In genomic region chr2:230947908-230948365, GRCh38 we compare ENCODE assay signal across 12 cellular contexts. TPM values are rescaled to one million over a fixed set of nuclear protein-coding genes. Genes with fewer than 3 reads are reported as not detected.
A peak's percentile ranks its signal among the peaks of the same experiment; 100 is the strongest.
DNase-seq lines count a peak whose midpoint lies in the region; ATAC-seq and TF ChIP-seq lines count a peak whose summit lies in the region.
"Had no signal": no experiment of that assay in that cellular context is flagged by ENCODE, and none has a peak within 500 bp of the region (broad histone marks: within the 10 kb centered on the region; RNA-seq: fewer than 3 reads in every experiment).

No MANE protein-coding gene starts in this region.

- no peak for TF ChIP-seq CTCF in natural killer cell (IDR thresholded peaks at IDR 0.05)
- no peak for TF ChIP-seq CTCF in HEK293 (tag by site-specific recombination; IDR thresholded peaks at IDR 0.05)
- TF ChIP-seq CTCF in esophagus muscularis mucosa (IDR thresholded peaks at IDR 0.05), result no peak

- no peak overlapping the region for H3K27ac ChIP-seq in HEK293 (ENCODE audit: extremely low read depth, low read depth, low read length)
- H3K27ac ChIP-seq in esophagus muscularis mucosa (replicated peaks in 1 of 4), result no peak overlapping the region

- POLR2A ChIA-PET in HEK293 (lab: Yijun Ruan, JAX), result no interaction called here

- TF ChIP-seq POLR2A in esophagus muscularis mucosa (IDR thresholded peaks at IDR 0.05; ENCODE audit: low read depth), result no peak

- H3K4me3 ChIP-seq in HEK293 (ENCODE audit: low read depth, low read length), result no peak overlapping the region
- no peak overlapping the region for H3K4me3 ChIP-seq in esophagus muscularis mucosa

- no peaks in the 10 kb centered on the region for H3K9me3 Mint-ChIP-seq in natural killer cell treated with Interleukin-12 subunit alpha and Interleukin-12 subunit beta and Interleukin-15 and Interleukin-18, amount 100 ng/mL, for 72 hours
- no peaks in the 10 kb centered on the region for H3K9me3 Mint-ChIP-seq in natural killer cell
- H3K9me3 Mint-ChIP-seq: activated naive CD8-positive, alpha-beta T cell treated with anti-CD3 and anti-CD28 coated beads, Interleukin-2, amount 50 U/mL, for 24 hours had no signal

- peaks cover 13 to 61% of the 10 kb centered on the region in 2 donors for H3K4me1 Mint-ChIP-seq in natural killer cell treated with Interleukin-12 subunit alpha and Interleukin-12 subunit beta and Interleukin-15 and Interleukin-18, amount 100 ng/mL, for 72 hours (ENCODE audit: low read depth in 2 of 2)
- peaks cover 7 to 21% of the 10 kb centered on the region in 2 donors for H3K4me1 Mint-ChIP-seq in natural killer cell

- H3K27me3 Mint-ChIP-seq in natural killer cell treated with Interleukin-12 subunit alpha and Interleukin-12 subunit beta and Interleukin-15 and Interleukin-18, amount 100 ng/mL, for 72 hours, result peaks cover 22 to 33% of the 10 kb centered on the region in 2 donors
- H3K27me3 Mint-ChIP-seq in natural killer cell (ENCODE audit: low read depth in 2 of 2), result peaks cover 13 to 15% of the 10 kb centered on the region in 2 donors

- H3K27ac Mint-ChIP-seq in natural killer cell treated with Interleukin-12 subunit alpha and Interleukin-12 subunit beta and Interleukin-15 and Interleukin-18, amount 100 ng/mL, for 72 hours, result no peak overlapping the region
- no peak overlapping the region for H3K27ac Mint-ChIP-seq in natural killer cell
- H3K27ac Mint-ChIP-seq: activated naive CD8-positive, alpha-beta T cell treated with anti-CD3 and anti-CD28 coated beads, Interleukin-2, amount 50 U/mL, for 24 hours; WTC11 had no signal

- H3K4me1 ChIP-seq in HEK293 (ENCODE audit: control insufficient read depth, insufficient read depth, low read length), result no peaks in the 10 kb centered on the region
- H3K4me1 ChIP-seq in esophagus muscularis mucosa, result no peaks in the 10 kb centered on the region

- peak overlapping the region; percentile 56 for H3K4me3 Mint-ChIP-seq in natural killer cell treated with Interleukin-12 subunit alpha and Interleukin-12 subunit beta and Interleukin-15 and Interleukin-18, amount 100 ng/mL, for 72 hours
- H3K4me3 Mint-ChIP-seq in natural killer cell, result no peak overlapping the region
- H3K4me3 Mint-ChIP-seq: activated naive CD8-positive, alpha-beta T cell treated with anti-CD3 and anti-CD28 coated beads, Interleukin-2, amount 50 U/mL, for 24 hours; WTC11 had no signal

- TF ChIP-seq EP300 in esophagus muscularis mucosa (IDR thresholded peaks at IDR 0.05), result no peak

- CTCF ChIA-PET in HEK293 (lab: Yijun Ruan, JAX), result interaction anchor here (1.1 kb wide), 1 partner anchor 66 kb away, joined by 6 read pairs; no protein-coding TSS in a partner anchor

- no peaks in the 10 kb centered on the region for H3K27me3 ChIP-seq in esophagus muscularis mucosa

- intact Hi-C loops in natural killer cell (cut with micrococcal nuclease), result no loop called here
- intact Hi-C loops in esophagus muscularis mucosa (cut with DNase I), result no loop called here

- no peak for DNase-seq in natural killer cell treated with Interleukin-12 subunit alpha and Interleukin-12 subunit beta and Interleukin-15 and Interleukin-18, amount 100 ng/mL, for 72 hours (ENCODE audit: low spot score)
- no peak for DNase-seq in natural killer cell
- DNase-seq in MV-4-11 (lab: John Stamatoyannopoulos, UW), result peak; percentile 47
- no peak for DNase-seq in DMS79 (lab: John Stamatoyannopoulos, UW)
- DNase-seq in T-helper 1 cell, result no peak
- DNase-seq in esophagus muscularis mucosa (ENCODE audit: extremely low spot score), result no peak
- DNase-seq: activated naive CD8-positive, alpha-beta T cell treated with anti-CD3 and anti-CD28 coated beads, Interleukin-2, amount 50 U/mL, for 24 hours; NCI-H2029; occipital lobe had no signal

- no peaks in the 10 kb centered on the region for H3K9me3 ChIP-seq in HEK293 (ENCODE audit: control insufficient read depth, insufficient read depth, low read depth, low read length)
- no peaks in the 10 kb centered on the region for H3K9me3 ChIP-seq in esophagus muscularis mucosa

- 87% methylated on average over 6 of the region's 10 CpGs for WGBS in esophagus muscularis mucosa

- peaks cover 6% of the 10 kb centered on the region for H3K36me3 Mint-ChIP-seq in natural killer cell treated with Interleukin-12 subunit alpha and Interleukin-12 subunit beta and Interleukin-15 and Interleukin-18, amount 100 ng/mL, for 72 hours
- no peaks in the 10 kb centered on the region for H3K36me3 Mint-ChIP-seq in natural killer cell
- H3K36me3 Mint-ChIP-seq: WTC11 had no signal

- H3K36me3 ChIP-seq in HEK293 (ENCODE audit: control insufficient read depth in 2 of 2, insufficient read depth in 1 of 2, low read length in 2 of 2) (no peaks in the 10 kb centered on the region), esophagus muscularis mucosa (no peaks in the 10 kb centered on the region)

- ATAC-seq in natural killer cell treated with Interleukin-12 subunit alpha and Interleukin-12 subunit beta and Interleukin-15 and Interleukin-18, amount 100 ng/mL, for 72 hours, result no peak
- ATAC-seq in natural killer cell (no peak), GM21737 (IDR thresholded peaks at IDR 0.05; ENCODE audit: unreplicated experiment) (no peak)
- ATAC-seq: activated naive CD8-positive, alpha-beta T cell treated with anti-CD3 and anti-CD28 coated beads, Interleukin-2, amount 50 U/mL, for 24 hours; WTC11 had no signal

TF ChIP-seq in HEK293, 187 proteins besides CTCF, POLR2A, EP300 and RAD21:
- TF ChIP-seq ZFHX2 (tag by site-specific recombination; conservative IDR thresholded peaks at IDR 0.05), result 0 out of 2 replicates have a peak, but pooled peaks have one; percentile 14
- peak; percentile 48; the same call in 1 of the 2 replicates for TF ChIP-seq EGR2 (tag by site-specific recombination; IDR thresholded peaks at IDR 0.05; ENCODE audit: low read depth)
- TF ChIP-seq ZNF202 (tag by site-specific recombination; IDR thresholded peaks at IDR 0.05; ENCODE audit: borderline replicate concordance), result no peak

RNA-seq across cellular contexts. Expression of gene GPR55, which starts 22.9 kb away (rescaled TPM):
- total RNA-seq in natural killer cell treated with Interleukin-12 subunit alpha and Interleukin-12 subunit beta and Interleukin-15 and Interleukin-18, amount 100 ng/mL, for 72 hours, result 1 to 10 TPM in 1 of 2 donors, under 1 TPM in 1; 0.26 to 5.5 TPM
- total RNA-seq in natural killer cell (1 to 10 TPM in 1 of 3 donors, under 1 TPM in 2; 0.09 to 1.1 (median 0.40) TPM), esophagus muscularis mucosa (under 1 TPM in 2 of 4 donors, not detected in 2; 0.29 to 0.42 TPM)
- total RNA-seq: occipital lobe, WTC11 had no signal

RNA-seq across cellular contexts. Expression of gene SPATA3, which starts 48.0 kb away (rescaled TPM):
- total RNA-seq in natural killer cell treated with Interleukin-12 subunit alpha and Interleukin-12 subunit beta and Interleukin-15 and Interleukin-18, amount 100 ng/mL, for 72 hours, result under 1 TPM in 1 of 2 donors, not detected in 1; 0.50 TPM
- total RNA-seq in natural killer cell (not detected), esophagus muscularis mucosa (not detected)
- total RNA-seq: occipital lobe, WTC11 had no signal
